2 cellular contexts compared by ENCODE assay signal in the genomic region with DNA sequence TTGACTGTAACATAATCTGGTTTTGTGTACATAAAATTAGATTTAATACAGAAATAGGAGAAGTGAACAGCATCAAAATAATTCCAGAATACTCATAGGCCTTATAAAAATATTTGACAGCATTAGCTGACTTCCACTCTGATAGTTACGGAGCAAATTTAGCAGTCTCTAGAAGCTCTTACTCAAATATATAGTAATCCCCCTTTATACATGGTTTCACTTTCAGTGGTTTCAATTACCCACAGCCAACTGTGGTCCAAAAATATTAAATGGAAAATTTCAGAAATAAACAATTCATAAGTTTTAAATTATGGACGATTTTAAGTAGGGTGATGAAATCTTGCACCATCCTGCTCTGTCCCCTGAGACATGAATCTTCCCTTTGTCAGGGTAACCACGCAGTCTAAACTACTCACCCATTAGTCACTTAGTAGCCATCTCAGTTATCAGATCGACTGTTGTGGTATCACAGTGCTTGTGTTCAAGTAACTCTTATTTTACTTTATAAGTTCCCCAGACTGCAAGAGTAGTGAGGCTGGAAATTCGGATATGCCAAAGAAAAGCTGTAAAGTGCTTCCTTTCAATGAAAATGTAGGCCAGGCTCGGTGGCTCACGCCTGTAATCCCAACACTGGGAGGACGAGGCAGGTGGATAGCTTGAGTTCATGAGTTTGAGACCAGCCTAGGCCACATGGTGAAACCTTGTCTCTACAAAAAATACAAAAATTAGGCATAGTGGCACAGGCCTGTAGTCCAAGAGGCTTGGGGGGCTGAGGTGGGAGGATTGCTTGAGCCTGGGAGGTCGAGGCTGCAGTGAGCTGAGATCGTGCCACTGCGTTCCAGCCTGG.
TF ChIP-seq lines count a peak whose summit lies in the region.

No MANE protein-coding gene starts in this region.

TF ChIP-seq in GM12891, 5 proteins besides CTCF, POLR2A, EP300 and RAD21 (continued from another document):
- TF ChIP-seq SPI1 (IDR thresholded peaks at IDR 0.05; ENCODE audit: low read depth, low read length) (no peak), POU2F2 (IDR thresholded peaks at IDR 0.05; ENCODE audit: low read depth, low read length) (no peak)

TF ChIP-seq in GM23338, 12 proteins besides CTCF, POLR2A, EP300 and RAD21 (continued from another document):
- TF ChIP-seq, protein P1, sequence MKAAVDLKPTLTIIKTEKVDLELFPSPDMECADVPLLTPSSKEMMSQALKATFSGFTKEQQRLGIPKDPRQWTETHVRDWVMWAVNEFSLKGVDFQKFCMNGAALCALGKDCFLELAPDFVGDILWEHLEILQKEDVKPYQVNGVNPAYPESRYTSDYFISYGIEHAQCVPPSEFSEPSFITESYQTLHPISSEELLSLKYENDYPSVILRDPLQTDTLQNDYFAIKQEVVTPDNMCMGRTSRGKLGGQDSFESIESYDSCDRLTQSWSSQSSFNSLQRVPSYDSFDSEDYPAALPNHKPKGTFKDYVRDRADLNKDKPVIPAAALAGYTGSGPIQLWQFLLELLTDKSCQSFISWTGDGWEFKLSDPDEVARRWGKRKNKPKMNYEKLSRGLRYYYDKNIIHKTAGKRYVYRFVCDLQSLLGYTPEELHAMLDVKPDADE (IDR thresholded peaks at IDR 0.05), result no peak
- TF ChIP-seq ZNF114 (CRISPR knock-in tag; IDR thresholded peaks at IDR 0.05), result no peak
- no peak for TF ChIP-seq CREB1 (CRISPR knock-in tag; IDR thresholded peaks at IDR 0.05; ENCODE audit: low read depth)
- TF ChIP-seq, protein P2, sequence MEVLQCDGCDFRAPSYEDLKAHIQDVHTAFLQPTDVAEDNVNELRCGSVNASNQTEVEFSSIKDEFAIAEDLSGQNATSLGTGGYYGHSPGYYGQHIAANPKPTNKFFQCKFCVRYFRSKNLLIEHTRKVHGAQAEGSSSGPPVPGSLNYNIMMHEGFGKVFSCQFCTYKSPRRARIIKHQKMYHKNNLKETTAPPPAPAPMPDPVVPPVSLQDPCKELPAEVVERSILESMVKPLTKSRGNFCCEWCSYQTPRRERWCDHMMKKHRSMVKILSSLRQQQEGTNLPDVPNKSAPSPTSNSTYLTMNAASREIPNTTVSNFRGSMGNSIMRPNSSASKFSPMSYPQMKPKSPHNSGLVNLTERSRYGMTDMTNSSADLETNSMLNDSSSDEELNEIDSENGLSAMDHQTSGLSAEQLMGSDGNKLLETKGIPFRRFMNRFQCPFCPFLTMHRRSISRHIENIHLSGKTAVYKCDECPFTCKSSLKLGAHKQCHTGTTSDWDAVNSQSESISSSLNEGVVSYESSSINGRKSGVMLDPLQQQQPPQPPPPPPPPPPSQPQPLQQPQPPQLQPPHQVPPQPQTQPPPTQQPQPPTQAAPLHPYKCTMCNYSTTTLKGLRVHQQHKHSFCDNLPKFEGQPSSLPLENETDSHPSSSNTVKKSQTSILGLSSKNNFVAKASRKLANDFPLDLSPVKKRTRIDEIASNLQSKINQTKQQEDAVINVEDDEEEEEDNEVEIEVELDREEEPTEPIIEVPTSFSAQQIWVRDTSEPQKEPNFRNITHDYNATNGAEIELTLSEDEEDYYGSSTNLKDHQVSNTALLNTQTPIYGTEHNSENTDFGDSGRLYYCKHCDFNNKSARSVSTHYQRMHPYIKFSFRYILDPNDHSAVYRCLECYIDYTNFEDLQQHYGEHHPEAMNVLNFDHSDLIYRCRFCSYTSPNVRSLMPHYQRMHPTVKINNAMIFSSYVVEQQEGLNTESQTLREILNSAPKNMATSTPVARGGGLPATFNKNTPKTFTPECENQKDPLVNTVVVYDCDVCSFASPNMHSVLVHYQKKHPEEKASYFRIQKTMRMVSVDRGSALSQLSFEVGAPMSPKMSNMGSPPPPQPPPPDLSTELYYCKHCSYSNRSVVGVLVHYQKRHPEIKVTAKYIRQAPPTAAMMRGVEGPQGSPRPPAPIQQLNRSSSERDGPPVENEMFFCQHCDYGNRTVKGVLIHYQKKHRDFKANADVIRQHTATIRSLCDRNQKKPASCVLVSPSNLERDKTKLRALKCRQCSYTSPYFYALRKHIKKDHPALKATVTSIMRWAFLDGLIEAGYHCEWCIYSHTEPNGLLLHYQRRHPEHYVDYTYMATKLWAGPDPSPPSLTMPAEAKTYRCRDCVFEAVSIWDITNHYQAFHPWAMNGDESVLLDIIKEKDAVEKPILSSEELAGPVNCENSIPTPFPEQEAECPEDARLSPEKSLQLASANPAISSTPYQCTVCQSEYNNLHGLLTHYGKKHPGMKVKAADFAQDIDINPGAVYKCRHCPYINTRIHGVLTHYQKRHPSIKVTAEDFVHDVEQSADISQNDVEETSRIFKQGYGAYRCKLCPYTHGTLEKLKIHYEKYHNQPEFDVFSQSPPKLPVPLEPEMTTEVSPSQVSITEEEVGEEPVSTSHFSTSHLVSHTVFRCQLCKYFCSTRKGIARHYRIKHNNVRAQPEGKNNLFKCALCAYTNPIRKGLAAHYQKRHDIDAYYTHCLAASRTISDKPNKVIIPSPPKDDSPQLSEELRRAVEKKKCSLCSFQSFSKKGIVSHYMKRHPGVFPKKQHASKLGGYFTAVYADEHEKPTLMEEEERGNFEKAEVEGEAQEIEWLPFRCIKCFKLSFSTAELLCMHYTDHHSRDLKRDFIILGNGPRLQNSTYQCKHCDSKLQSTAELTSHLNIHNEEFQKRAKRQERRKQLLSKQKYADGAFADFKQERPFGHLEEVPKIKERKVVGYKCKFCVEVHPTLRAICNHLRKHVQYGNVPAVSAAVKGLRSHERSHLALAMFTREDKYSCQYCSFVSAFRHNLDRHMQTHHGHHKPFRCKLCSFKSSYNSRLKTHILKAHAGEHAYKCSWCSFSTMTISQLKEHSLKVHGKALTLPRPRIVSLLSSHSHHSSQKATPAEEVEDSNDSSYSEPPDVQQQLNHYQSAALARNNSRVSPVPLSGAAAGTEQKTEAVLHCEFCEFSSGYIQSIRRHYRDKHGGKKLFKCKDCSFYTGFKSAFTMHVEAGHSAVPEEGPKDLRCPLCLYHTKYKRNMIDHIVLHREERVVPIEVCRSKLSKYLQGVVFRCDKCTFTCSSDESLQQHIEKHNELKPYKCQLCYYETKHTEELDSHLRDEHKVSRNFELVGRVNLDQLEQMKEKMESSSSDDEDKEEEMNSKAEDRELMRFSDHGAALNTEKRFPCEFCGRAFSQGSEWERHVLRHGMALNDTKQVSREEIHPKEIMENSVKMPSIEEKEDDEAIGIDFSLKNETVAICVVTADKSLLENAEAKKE (CRISPR knock-in tag; IDR thresholded peaks at IDR 0.05), result no peak
- no peak for TF ChIP-seq JUNB (IDR thresholded peaks at IDR 0.05; ENCODE audit: unreplicated experiment)
- TF ChIP-seq POLR2AphosphoS5 (IDR thresholded peaks at IDR 0.05; ENCODE audit: low read depth), result no peak
- TF ChIP-seq STAT1 (IDR thresholded peaks at IDR 0.05; ENCODE audit: unreplicated experiment), result no peak
- TF ChIP-seq EZH2 (IDR thresholded peaks at IDR 0.05; ENCODE audit: low read depth, unreplicated experiment), result no peak
- no peak for TF ChIP-seq NANOG (IDR thresholded peaks at IDR 0.05; ENCODE audit: borderline replicate concordance)
- TF ChIP-seq, protein P3, sequence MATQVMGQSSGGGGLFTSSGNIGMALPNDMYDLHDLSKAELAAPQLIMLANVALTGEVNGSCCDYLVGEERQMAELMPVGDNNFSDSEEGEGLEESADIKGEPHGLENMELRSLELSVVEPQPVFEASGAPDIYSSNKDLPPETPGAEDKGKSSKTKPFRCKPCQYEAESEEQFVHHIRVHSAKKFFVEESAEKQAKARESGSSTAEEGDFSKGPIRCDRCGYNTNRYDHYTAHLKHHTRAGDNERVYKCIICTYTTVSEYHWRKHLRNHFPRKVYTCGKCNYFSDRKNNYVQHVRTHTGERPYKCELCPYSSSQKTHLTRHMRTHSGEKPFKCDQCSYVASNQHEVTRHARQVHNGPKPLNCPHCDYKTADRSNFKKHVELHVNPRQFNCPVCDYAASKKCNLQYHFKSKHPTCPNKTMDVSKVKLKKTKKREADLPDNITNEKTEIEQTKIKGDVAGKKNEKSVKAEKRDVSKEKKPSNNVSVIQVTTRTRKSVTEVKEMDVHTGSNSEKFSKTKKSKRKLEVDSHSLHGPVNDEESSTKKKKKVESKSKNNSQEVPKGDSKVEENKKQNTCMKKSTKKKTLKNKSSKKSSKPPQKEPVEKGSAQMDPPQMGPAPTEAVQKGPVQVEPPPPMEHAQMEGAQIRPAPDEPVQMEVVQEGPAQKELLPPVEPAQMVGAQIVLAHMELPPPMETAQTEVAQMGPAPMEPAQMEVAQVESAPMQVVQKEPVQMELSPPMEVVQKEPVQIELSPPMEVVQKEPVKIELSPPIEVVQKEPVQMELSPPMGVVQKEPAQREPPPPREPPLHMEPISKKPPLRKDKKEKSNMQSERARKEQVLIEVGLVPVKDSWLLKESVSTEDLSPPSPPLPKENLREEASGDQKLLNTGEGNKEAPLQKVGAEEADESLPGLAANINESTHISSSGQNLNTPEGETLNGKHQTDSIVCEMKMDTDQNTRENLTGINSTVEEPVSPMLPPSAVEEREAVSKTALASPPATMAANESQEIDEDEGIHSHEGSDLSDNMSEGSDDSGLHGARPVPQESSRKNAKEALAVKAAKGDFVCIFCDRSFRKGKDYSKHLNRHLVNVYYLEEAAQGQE (IDR thresholded peaks at IDR 0.05; ENCODE audit: unreplicated experiment), result no peak
